In genomic region chr1:225739542-225740107, GRCh38 we compare ENCODE assay signal across 25 cellular contexts.
"Had no signal": no experiment of that assay in that cellular context is flagged by ENCODE, and none has a peak within 500 bp of the region (broad histone marks: within the 10 kb centered on the region; RNA-seq: fewer than 3 reads in every experiment).

No MANE protein-coding gene starts in this region.

- H3K27ac ChIP-seq: coronary artery, esophagus squamous epithelium, hepatocyte, lower lobe of right lung, ovary, psoas muscle, spleen, thyroid gland, vagina had no signal

- H3K36me3 ChIP-seq: esophagus squamous epithelium, lower lobe of right lung, ovary, spleen, thyroid gland, vagina had no signal

- FAIRE-seq: endothelial cell of umbilical vein, frontal cortex, keratinocyte had no signal

- H3K27me3 Mint-ChIP-seq: naive thymus-derived CD8-positive, alpha-beta T cell; stimulated activated naive B cell treated with anti-CD40 and anti-IgM and Interleukin-4, amounts not matched to agents 10 μg/mL and 1 μg/mL and 100 μg/mL, for 72 hours; stimulated activated naive CD8-positive, alpha-beta T cell treated with anti-CD3 and anti-CD28 coated beads, Interleukin-15, Interleukin-2, amounts not matched to agents 100 ng/mL and 50 ng/mL, for 24 hours had no signal

- H3K4me1 Mint-ChIP-seq: naive thymus-derived CD8-positive, alpha-beta T cell; stimulated activated naive B cell treated with anti-CD40 and anti-IgM and Interleukin-4, amounts not matched to agents 10 μg/mL and 1 μg/mL and 100 μg/mL, for 72 hours had no signal

- H3K9me3 Mint-ChIP-seq: naive thymus-derived CD8-positive, alpha-beta T cell; nephron progenitor cell; stimulated activated naive B cell treated with anti-CD40 and anti-IgM and Interleukin-4, amounts not matched to agents 10 μg/mL and 1 μg/mL and 100 μg/mL, for 72 hours; stimulated activated naive CD8-positive, alpha-beta T cell treated with anti-CD3 and anti-CD28 coated beads, Interleukin-15, Interleukin-2, amounts not matched to agents 100 ng/mL and 50 ng/mL, for 24 hours had no signal

- H3K4me2 ChIP-seq: hepatocyte had no signal

- H3K4me3 Mint-ChIP-seq: naive thymus-derived CD8-positive, alpha-beta T cell; nephron progenitor cell; stimulated activated naive B cell treated with anti-CD40 and anti-IgM and Interleukin-4, amounts not matched to agents 10 μg/mL and 1 μg/mL and 100 μg/mL, for 72 hours; stimulated activated naive CD8-positive, alpha-beta T cell treated with anti-CD3 and anti-CD28 coated beads, Interleukin-15, Interleukin-2, amounts not matched to agents 100 ng/mL and 50 ng/mL, for 24 hours had no signal

- H3K27me3 ChIP-seq: esophagus squamous epithelium, hepatocyte, ovary, spleen, thyroid gland, vagina had no signal

- H3K36me3 Mint-ChIP-seq: naive thymus-derived CD8-positive, alpha-beta T cell; stimulated activated naive B cell treated with anti-CD40 and anti-IgM and Interleukin-4, amounts not matched to agents 10 μg/mL and 1 μg/mL and 100 μg/mL, for 72 hours had no signal

- DNase-seq: dermis blood vessel endothelial cell; effector memory CD4-positive, alpha-beta T cell; erythroblast; esophagus squamous epithelium; head of caudate nucleus; left ventricle myocardium superior; lower lobe of right lung; naive thymus-derived CD8-positive, alpha-beta T cell; nephron progenitor cell; occipital lobe; ovary; psoas muscle; right cardiac atrium; spleen; stimulated activated naive B cell treated with anti-CD40 and anti-IgM and Interleukin-4, amounts not matched to agents 10 μg/mL and 1 μg/mL and 100 μg/mL, for 72 hours; thyroid gland; trophoblast cell had no signal

- H3K27ac Mint-ChIP-seq: nephron progenitor cell; stimulated activated naive B cell treated with anti-CD40 and anti-IgM and Interleukin-4, amounts not matched to agents 10 μg/mL and 1 μg/mL and 100 μg/mL, for 72 hours; stimulated activated naive CD8-positive, alpha-beta T cell treated with anti-CD3 and anti-CD28 coated beads, Interleukin-15, Interleukin-2, amounts not matched to agents 100 ng/mL and 50 ng/mL, for 24 hours had no signal

- H3K4me3 ChIP-seq: coronary artery, esophagus squamous epithelium, hepatocyte, lower lobe of right lung, ovary, psoas muscle, skin epidermis, spleen, thyroid gland, vagina had no signal

- H3K9me3 ChIP-seq: esophagus squamous epithelium, lower lobe of right lung, ovary, psoas muscle, spleen, thyroid gland, vagina had no signal

- ATAC-seq: left ventricle myocardium superior; lower lobe of right lung; naive thymus-derived CD8-positive, alpha-beta T cell; psoas muscle; right cardiac atrium; stimulated activated naive B cell treated with anti-CD40 and anti-IgM and Interleukin-4, amounts not matched to agents 10 μg/mL and 1 μg/mL and 100 μg/mL, for 72 hours had no signal
